Comparison of ENCODE assay signal across 20 cellular contexts in genomic region chr4:29046716-29047115, GRCh38.
DNase-seq lines count a peak whose midpoint lies in the region; ATAC-seq and TF ChIP-seq lines count a peak whose summit lies in the region.
"Had no signal": no experiment of that assay in that cellular context is flagged by ENCODE, and none has a peak within 500 bp of the region (broad histone marks: within the 10 kb centered on the region; RNA-seq: fewer than 3 reads in every experiment).

No MANE protein-coding gene starts in this region.

- H3K27me3 Mint-ChIP-seq in activated naive CD8-positive, alpha-beta T cell treated with anti-CD3 and anti-CD28 coated beads, Interleukin-2, amount 50 U/mL, for 24 hours = no peaks in the 10 kb centered on the region
- H3K27me3 Mint-ChIP-seq: activated CD4-positive, alpha-beta T cell treated with anti-CD3 and anti-CD28 coated beads, Interleukin-2, amount 10 ng/mL, durations not matched to agents 7 days and 5 days; dendritic cell treated with granulocyte-macrophage colony-stimulating factor and Interleukin-4, amounts not matched to agents 40 ng/mL and 50 ng/mL, for 4 days had no signal

- TF ChIP-seq CTCF in RWPE2 (IDR thresholded peaks at IDR 0.05; ENCODE audit: poor library complexity, severe bottlenecking) (no peak), dorsolateral prefrontal cortex (IDR thresholded peaks at IDR 0.05 in 54 of 56, conservative IDR thresholded peaks at IDR 0.05 in 2 of 56; ENCODE audit: low read depth in 1 of 56, partially characterized antibody in 56 of 56) (no peak)

- DNase-seq in EH (ENCODE audit: low read depth) = peak; percentile 73
- no peak for DNase-seq in RWPE2 (ENCODE audit: low spot score)
- DNase-seq in dorsolateral prefrontal cortex = no peak
- peak; percentile 6 for DNase-seq in middle frontal gyrus (ENCODE audit: extremely low spot score, low spot score)
- DNase-seq in activated naive CD8-positive, alpha-beta T cell treated with anti-CD3 and anti-CD28 coated beads, Interleukin-2, amount 50 U/mL, for 24 hours = no peak
- DNase-seq: activated CD4-positive, alpha-beta T cell treated with anti-CD3 and anti-CD28 coated beads, Interleukin-2, amount 10 ng/mL, durations not matched to agents 7 days and 5 days; activated naive CD4-positive, alpha-beta T cell; activated T-cell treated with anti-CD3 and anti-CD28 coated beads for 4 hours; DMS79 treated with DMSO at 0.1 percent for 48 hours; NCI-H1105; NCI-H2081 treated with DMSO at 0.1 percent for 48 hours; NCI-H524; SHP77; T-helper 1 cell had no signal

- no peak overlapping the region for H3K27ac Mint-ChIP-seq in activated naive CD8-positive, alpha-beta T cell treated with anti-CD3 and anti-CD28 coated beads, Interleukin-2, amount 50 U/mL, for 24 hours
- H3K27ac Mint-ChIP-seq: activated CD4-positive, alpha-beta T cell treated with anti-CD3 and anti-CD28 coated beads, Interleukin-2, amount 10 ng/mL, durations not matched to agents 7 days and 5 days; dendritic cell treated with granulocyte-macrophage colony-stimulating factor and Interleukin-4, amounts not matched to agents 40 ng/mL and 50 ng/mL, for 4 days had no signal

- intact Hi-C loops in dorsolateral prefrontal cortex (cut with DNase I) = no loop called here

- ATAC-seq in RWPE2 (ENCODE audit: low read depth) = peak; percentile 44; the same call in 1 of the 3 replicates
- ATAC-seq in GM21447 (IDR thresholded peaks at IDR 0.05; ENCODE audit: unreplicated experiment) = no peak
- ATAC-seq in activated naive CD8-positive, alpha-beta T cell treated with anti-CD3 and anti-CD28 coated beads, Interleukin-2, amount 50 U/mL, for 24 hours = no peak
- no peak for ATAC-seq in GM21786 (IDR thresholded peaks at IDR 0.05; ENCODE audit: unreplicated experiment)
- no peak for ATAC-seq in HG03159 (IDR thresholded peaks at IDR 0.05; ENCODE audit: unreplicated experiment)
- ATAC-seq: left lung had no signal

- H3K4me3 ChIP-seq in RWPE2 (ENCODE audit: severe bottlenecking) (no peak overlapping the region), dorsolateral prefrontal cortex (no peak overlapping the region)
- H3K4me3 ChIP-seq: ascending aorta, left lung had no signal

- no peaks in the 10 kb centered on the region for H3K36me3 ChIP-seq in RWPE2 (ENCODE audit: low read depth)
- H3K36me3 ChIP-seq: ascending aorta, left lung had no signal

- H3K36me3 Mint-ChIP-seq in activated naive CD8-positive, alpha-beta T cell treated with anti-CD3 and anti-CD28 coated beads, Interleukin-2, amount 50 U/mL, for 24 hours (ENCODE audit: low read depth) = no peaks in the 10 kb centered on the region

- H3K27ac ChIP-seq in RWPE2 (ENCODE audit: poor library complexity, severe bottlenecking) (no peak overlapping the region), dorsolateral prefrontal cortex (peak overlapping the region in 57 of 59 donors; percentile 8 to 93 (median 75))
- H3K27ac ChIP-seq: ascending aorta, left lung had no signal

- no peak overlapping the region for H3K4me3 Mint-ChIP-seq in activated naive CD8-positive, alpha-beta T cell treated with anti-CD3 and anti-CD28 coated beads, Interleukin-2, amount 50 U/mL, for 24 hours
- H3K4me3 Mint-ChIP-seq: activated CD4-positive, alpha-beta T cell treated with anti-CD3 and anti-CD28 coated beads, Interleukin-2, amount 10 ng/mL, durations not matched to agents 7 days and 5 days; dendritic cell treated with granulocyte-macrophage colony-stimulating factor and Interleukin-4, amounts not matched to agents 40 ng/mL and 50 ng/mL, for 4 days had no signal

- H3K9me3 ChIP-seq in RWPE2 (ENCODE audit: severe bottlenecking) = no peaks in the 10 kb centered on the region
- H3K9me3 ChIP-seq: ascending aorta had no signal

- peaks cover 8% of the 10 kb centered on the region for H3K27me3 ChIP-seq in RWPE2 (ENCODE audit: insufficient read depth, poor library complexity, severe bottlenecking)
- H3K27me3 ChIP-seq in dorsolateral prefrontal cortex = no peaks in the 10 kb centered on the region
- H3K27me3 ChIP-seq: ascending aorta, left lung had no signal

- peaks cover 9% of the 10 kb centered on the region for H3K9me3 Mint-ChIP-seq in activated naive CD8-positive, alpha-beta T cell treated with anti-CD3 and anti-CD28 coated beads, Interleukin-2, amount 50 U/mL, for 24 hours

- no peaks in the 10 kb centered on the region for H3K4me1 ChIP-seq in RWPE2 (ENCODE audit: insufficient read depth, poor library complexity, severe bottlenecking)
- H3K4me1 ChIP-seq: ascending aorta, left lung had no signal

- no peaks in the 10 kb centered on the region for H3K4me1 Mint-ChIP-seq in activated naive CD8-positive, alpha-beta T cell treated with anti-CD3 and anti-CD28 coated beads, Interleukin-2, amount 50 U/mL, for 24 hours
- H3K4me1 Mint-ChIP-seq: activated CD4-positive, alpha-beta T cell treated with anti-CD3 and anti-CD28 coated beads, Interleukin-2, amount 10 ng/mL, durations not matched to agents 7 days and 5 days had no signal

Comparison
In these comparisons a context has a peak if more than half of its experiments do, and no peak if none do; other contexts are left out.
1. DNase-seq: peak in EH (single experiment) and middle frontal gyrus (single experiment); none in RWPE2 (single experiment), dorsolateral prefrontal cortex (0 of 10) and activated naive CD8-positive, alpha-beta T cell treated with anti-CD3 and anti-CD28 coated beads, Interleukin-2, amount 50 U/mL, for 24 hours (single experiment).